12 cellular contexts compared by ENCODE assay signal in genomic region chr10:113232928-113233511, GRCh38.
DNase-seq lines count a peak whose midpoint lies in the region; ATAC-seq and TF ChIP-seq lines count a peak whose summit lies in the region.
"Had no signal": no experiment of that assay in that cellular context is flagged by ENCODE, and none has a peak within 500 bp of the region (broad histone marks: within the 10 kb centered on the region; RNA-seq: fewer than 3 reads in every experiment).

No MANE protein-coding gene starts in this region.

- no peaks in the 10 kb centered on the region for H3K9me3 ChIP-seq in endodermal cell (ENCODE audit: control insufficient read depth, low read length)
- no peaks in the 10 kb centered on the region for H3K9me3 ChIP-seq in neural progenitor cell (ENCODE audit: low read depth)
- H3K9me3 ChIP-seq: upper lobe of left lung had no signal

- H3K27ac Mint-ChIP-seq in endodermal cell (no peak overlapping the region), neural progenitor cell (no peak overlapping the region)
- H3K27ac Mint-ChIP-seq: CD8-positive, alpha-beta T cell had no signal

- 79 to 92% methylated on average over 5 of the region's 5 CpGs for WGBS in endodermal cell (ENCODE audit: insufficient coverage in 1 of 2, insufficient read length in 1 of 2), 2 experiments

- H3K36me3 Mint-ChIP-seq in endodermal cell (ENCODE audit: low read depth) = no peaks in the 10 kb centered on the region
- no peaks in the 10 kb centered on the region for H3K36me3 Mint-ChIP-seq in neural progenitor cell
- H3K36me3 Mint-ChIP-seq: CD8-positive, alpha-beta T cell had no signal

- no peaks in the 10 kb centered on the region for H4K20me1 ChIP-seq in neural progenitor cell (ENCODE audit: low read depth)

- H3K27me3 Mint-ChIP-seq in endodermal cell (ENCODE audit: insufficient read depth) (peaks cover 2% of the 10 kb centered on the region), neural progenitor cell (ENCODE audit: insufficient read depth, low read depth) (peaks cover 5% of the 10 kb centered on the region)

- no peak for TF ChIP-seq CTCF in endodermal cell (conservative IDR thresholded peaks at IDR 0.05)
- TF ChIP-seq CTCF in neural progenitor cell (IDR thresholded peaks at IDR 0.05) = no peak
- no peak for TF ChIP-seq CTCF in GM10266 (IDR thresholded peaks at IDR 0.05; ENCODE audit: control insufficient read depth, insufficient read depth, low read depth, missing control alignments)

- ATAC-seq in GM18519 (IDR thresholded peaks at IDR 0.05; ENCODE audit: low FRiP score, unreplicated experiment) (peak; percentile 90), GM21576 (IDR thresholded peaks at IDR 0.05; ENCODE audit: unreplicated experiment) (peak; percentile 73), HG03442 (IDR thresholded peaks at IDR 0.05; ENCODE audit: unreplicated experiment) (peak; percentile 64), GM18511 (IDR thresholded peaks at IDR 0.05; ENCODE audit: unreplicated experiment) (no peak)
- ATAC-seq: CD8-positive, alpha-beta T cell had no signal

- H3K36me3 ChIP-seq in endodermal cell (ENCODE audit: control insufficient read depth, insufficient read depth, low read length) (no peaks in the 10 kb centered on the region), neural progenitor cell (no peaks in the 10 kb centered on the region)
- H3K36me3 ChIP-seq: upper lobe of left lung had no signal

- H3K4me3 Mint-ChIP-seq in endodermal cell = no peak overlapping the region
- no peak overlapping the region for H3K4me3 Mint-ChIP-seq in neural progenitor cell
- H3K4me3 Mint-ChIP-seq: CD8-positive, alpha-beta T cell had no signal

- H3K9me3 Mint-ChIP-seq in endodermal cell (no peaks in the 10 kb centered on the region), neural progenitor cell (no peaks in the 10 kb centered on the region)
- H3K9me3 Mint-ChIP-seq: CD8-positive, alpha-beta T cell had no signal

- H3K4me1 Mint-ChIP-seq in endodermal cell (peaks cover 7% of the 10 kb centered on the region), neural progenitor cell (peaks cover 10% of the 10 kb centered on the region)

- no peak overlapping the region for H3K4me2 ChIP-seq in neural progenitor cell

- no peaks in the 10 kb centered on the region for H3F3A ChIP-seq in neural progenitor cell (ENCODE audit: low read depth)

- H3K27me3 ChIP-seq in endodermal cell (ENCODE audit: control insufficient read depth, insufficient read depth, low read length, poor library complexity, severe bottlenecking) (no peaks in the 10 kb centered on the region), neural progenitor cell (no peaks in the 10 kb centered on the region)
- H3K27me3 ChIP-seq: upper lobe of left lung had no signal

- no peaks in the 10 kb centered on the region for H3K79me2 ChIP-seq in neural progenitor cell (ENCODE audit: low read depth)

- no peaks in the 10 kb centered on the region for H3K4me1 ChIP-seq in endodermal cell (ENCODE audit: control insufficient read depth, insufficient read depth, low read length)
- peaks cover 4% of the 10 kb centered on the region for H3K4me1 ChIP-seq in neural progenitor cell
- H3K4me1 ChIP-seq: upper lobe of left lung had no signal

- no peak overlapping the region for H2AFZ ChIP-seq in neural progenitor cell (replicated peaks)

- H3K27ac ChIP-seq in endodermal cell (ENCODE audit: low read depth, low read length) (no peak overlapping the region), neural progenitor cell (no peak overlapping the region)
- H3K27ac ChIP-seq: upper lobe of left lung had no signal

- H3K9ac ChIP-seq in endodermal cell (ENCODE audit: extremely low read depth, low read length, poor library complexity, severe bottlenecking) (no peak overlapping the region), neural progenitor cell (no peak overlapping the region)

- H3K4me3 ChIP-seq in endodermal cell (ENCODE audit: low read length) (no peak overlapping the region), neural progenitor cell (no peak overlapping the region)
- H3K4me3 ChIP-seq: upper lobe of left lung had no signal

- DNase-seq in endodermal cell = peak; percentile 61
- DNase-seq in neural progenitor cell (ENCODE audit: low spot score) = no peak
- DNase-seq in GM10266 (ENCODE audit: extremely low spot score) = no peak
- DNase-seq in iPS-NIHi11 (ENCODE audit: low spot score) = no peak
- DNase-seq: activated naive CD4-positive, alpha-beta T cell; CD8-positive, alpha-beta T cell; NCI-H748 treated with DMSO at 0.1 percent for 48 hours; upper lobe of left lung had no signal
